Comparison of ENCODE assay signal across 3 cellular contexts in the genomic region with DNA sequence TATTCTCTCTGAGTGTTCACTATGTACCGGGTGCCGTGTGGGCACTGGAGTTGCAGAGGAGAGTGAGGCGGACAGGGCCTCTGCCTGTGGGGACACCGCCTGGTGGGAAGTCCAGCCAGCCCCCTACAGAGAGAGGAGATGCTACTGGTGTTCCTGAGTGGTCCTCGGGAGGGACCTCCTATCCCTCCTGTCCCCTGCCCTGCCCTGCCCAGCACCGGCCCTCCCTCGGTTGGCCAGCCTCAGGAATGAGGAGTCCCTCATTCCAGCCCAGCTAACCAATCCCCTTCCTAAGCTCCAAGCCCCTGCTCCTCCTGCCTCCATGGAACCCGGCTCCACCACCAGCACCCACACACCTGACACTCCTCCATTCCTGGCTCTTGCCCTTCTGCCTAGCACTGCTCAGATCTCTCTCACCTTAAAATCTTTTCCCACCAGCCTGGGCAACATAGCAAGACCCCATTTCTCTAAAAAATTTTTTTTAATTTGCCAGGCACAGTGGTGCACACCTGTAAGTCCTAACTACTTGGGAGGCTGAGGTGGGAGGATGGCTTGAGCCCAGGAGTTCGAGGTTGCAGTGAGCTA.
TF ChIP-seq lines count a peak whose summit lies in the region.

No MANE protein-coding gene starts in this region.

TF ChIP-seq in A549, 52 proteins besides CTCF, POLR2A, EP300 and RAD21:
- TF ChIP-seq RFX5 (IDR thresholded peaks at IDR 0.05) (no peak), MAFK (IDR thresholded peaks at IDR 0.05; ENCODE audit: partially characterized antibody) (no peak)

TF ChIP-seq in HEK293, 187 proteins besides CTCF, POLR2A, EP300 and RAD21:
- peak; percentile 4; the same call in 1 of the 2 replicates for TF ChIP-seq ZBTB48 (tag by site-specific recombination; IDR thresholded peaks at IDR 0.05)
- no peak for TF ChIP-seq ZNF558 (tag by site-specific recombination; IDR thresholded peaks at IDR 0.05)
- TF ChIP-seq ZNF658 (tag by site-specific recombination; IDR thresholded peaks at IDR 0.05): no peak
- TF ChIP-seq GLIS2 (tag by site-specific recombination; IDR thresholded peaks at IDR 0.05): 0 out of 2 replicates have a peak, but pooled peaks have one; percentile 8
- peak; percentile 98 for TF ChIP-seq ZNF121 (tag by site-specific recombination; IDR thresholded peaks at IDR 0.05)

TF ChIP-seq in HepG2, 621 proteins besides CTCF, POLR2A, EP300 and RAD21 (continues in another document):
- TF ChIP-seq NCOR1 (IDR thresholded peaks at IDR 0.05; ENCODE audit: borderline replicate concordance, low read length): no peak
- TF ChIP-seq, protein P1, sequence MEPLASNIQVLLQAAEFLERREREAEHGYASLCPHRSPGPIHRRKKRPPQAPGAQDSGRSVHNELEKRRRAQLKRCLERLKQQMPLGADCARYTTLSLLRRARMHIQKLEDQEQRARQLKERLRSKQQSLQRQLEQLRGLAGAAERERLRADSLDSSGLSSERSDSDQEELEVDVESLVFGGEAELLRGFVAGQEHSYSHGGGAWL (CRISPR knock-in tag; IDR thresholded peaks at IDR 0.05): no peak
- TF ChIP-seq, protein P2, sequence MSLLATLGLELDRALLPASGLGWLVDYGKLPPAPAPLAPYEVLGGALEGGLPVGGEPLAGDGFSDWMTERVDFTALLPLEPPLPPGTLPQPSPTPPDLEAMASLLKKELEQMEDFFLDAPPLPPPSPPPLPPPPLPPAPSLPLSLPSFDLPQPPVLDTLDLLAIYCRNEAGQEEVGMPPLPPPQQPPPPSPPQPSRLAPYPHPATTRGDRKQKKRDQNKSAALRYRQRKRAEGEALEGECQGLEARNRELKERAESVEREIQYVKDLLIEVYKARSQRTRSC (CRISPR knock-in tag; IDR thresholded peaks at IDR 0.05; ENCODE audit: low read depth): no peak
- TF ChIP-seq, protein P3, sequence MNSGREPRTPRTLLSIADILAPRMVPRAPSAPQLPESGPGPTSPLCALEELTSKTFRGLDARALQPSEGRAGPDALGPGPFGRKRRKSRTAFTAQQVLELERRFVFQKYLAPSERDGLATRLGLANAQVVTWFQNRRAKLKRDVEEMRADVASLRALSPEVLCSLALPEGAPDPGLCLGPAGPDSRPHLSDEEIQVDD (CRISPR knock-in tag; IDR thresholded peaks at IDR 0.05; ENCODE audit: borderline replicate concordance): no peak
- no peak for TF ChIP-seq CHCHD3 (CRISPR knock-in tag; IDR thresholded peaks at IDR 0.05)
- TF ChIP-seq RELA (CRISPR knock-in tag; IDR thresholded peaks at IDR 0.05): no peak
- TF ChIP-seq, protein P4, sequence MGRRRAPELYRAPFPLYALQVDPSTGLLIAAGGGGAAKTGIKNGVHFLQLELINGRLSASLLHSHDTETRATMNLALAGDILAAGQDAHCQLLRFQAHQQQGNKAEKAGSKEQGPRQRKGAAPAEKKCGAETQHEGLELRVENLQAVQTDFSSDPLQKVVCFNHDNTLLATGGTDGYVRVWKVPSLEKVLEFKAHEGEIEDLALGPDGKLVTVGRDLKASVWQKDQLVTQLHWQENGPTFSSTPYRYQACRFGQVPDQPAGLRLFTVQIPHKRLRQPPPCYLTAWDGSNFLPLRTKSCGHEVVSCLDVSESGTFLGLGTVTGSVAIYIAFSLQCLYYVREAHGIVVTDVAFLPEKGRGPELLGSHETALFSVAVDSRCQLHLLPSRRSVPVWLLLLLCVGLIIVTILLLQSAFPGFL (CRISPR knock-in tag; IDR thresholded peaks at IDR 0.05): no peak
- TF ChIP-seq HDAC6 (IDR thresholded peaks at IDR 0.05; ENCODE audit: low read depth, low read length): no peak
- no peak for TF ChIP-seq ZNF260 (CRISPR knock-in tag; IDR thresholded peaks at IDR 0.05; ENCODE audit: borderline replicate concordance, low read depth)
- TF ChIP-seq ZMYM3 (CRISPR knock-in tag; IDR thresholded peaks at IDR 0.05): peak; percentile 23; the same call in 1 of the 2 replicates
- TF ChIP-seq, protein P5, sequence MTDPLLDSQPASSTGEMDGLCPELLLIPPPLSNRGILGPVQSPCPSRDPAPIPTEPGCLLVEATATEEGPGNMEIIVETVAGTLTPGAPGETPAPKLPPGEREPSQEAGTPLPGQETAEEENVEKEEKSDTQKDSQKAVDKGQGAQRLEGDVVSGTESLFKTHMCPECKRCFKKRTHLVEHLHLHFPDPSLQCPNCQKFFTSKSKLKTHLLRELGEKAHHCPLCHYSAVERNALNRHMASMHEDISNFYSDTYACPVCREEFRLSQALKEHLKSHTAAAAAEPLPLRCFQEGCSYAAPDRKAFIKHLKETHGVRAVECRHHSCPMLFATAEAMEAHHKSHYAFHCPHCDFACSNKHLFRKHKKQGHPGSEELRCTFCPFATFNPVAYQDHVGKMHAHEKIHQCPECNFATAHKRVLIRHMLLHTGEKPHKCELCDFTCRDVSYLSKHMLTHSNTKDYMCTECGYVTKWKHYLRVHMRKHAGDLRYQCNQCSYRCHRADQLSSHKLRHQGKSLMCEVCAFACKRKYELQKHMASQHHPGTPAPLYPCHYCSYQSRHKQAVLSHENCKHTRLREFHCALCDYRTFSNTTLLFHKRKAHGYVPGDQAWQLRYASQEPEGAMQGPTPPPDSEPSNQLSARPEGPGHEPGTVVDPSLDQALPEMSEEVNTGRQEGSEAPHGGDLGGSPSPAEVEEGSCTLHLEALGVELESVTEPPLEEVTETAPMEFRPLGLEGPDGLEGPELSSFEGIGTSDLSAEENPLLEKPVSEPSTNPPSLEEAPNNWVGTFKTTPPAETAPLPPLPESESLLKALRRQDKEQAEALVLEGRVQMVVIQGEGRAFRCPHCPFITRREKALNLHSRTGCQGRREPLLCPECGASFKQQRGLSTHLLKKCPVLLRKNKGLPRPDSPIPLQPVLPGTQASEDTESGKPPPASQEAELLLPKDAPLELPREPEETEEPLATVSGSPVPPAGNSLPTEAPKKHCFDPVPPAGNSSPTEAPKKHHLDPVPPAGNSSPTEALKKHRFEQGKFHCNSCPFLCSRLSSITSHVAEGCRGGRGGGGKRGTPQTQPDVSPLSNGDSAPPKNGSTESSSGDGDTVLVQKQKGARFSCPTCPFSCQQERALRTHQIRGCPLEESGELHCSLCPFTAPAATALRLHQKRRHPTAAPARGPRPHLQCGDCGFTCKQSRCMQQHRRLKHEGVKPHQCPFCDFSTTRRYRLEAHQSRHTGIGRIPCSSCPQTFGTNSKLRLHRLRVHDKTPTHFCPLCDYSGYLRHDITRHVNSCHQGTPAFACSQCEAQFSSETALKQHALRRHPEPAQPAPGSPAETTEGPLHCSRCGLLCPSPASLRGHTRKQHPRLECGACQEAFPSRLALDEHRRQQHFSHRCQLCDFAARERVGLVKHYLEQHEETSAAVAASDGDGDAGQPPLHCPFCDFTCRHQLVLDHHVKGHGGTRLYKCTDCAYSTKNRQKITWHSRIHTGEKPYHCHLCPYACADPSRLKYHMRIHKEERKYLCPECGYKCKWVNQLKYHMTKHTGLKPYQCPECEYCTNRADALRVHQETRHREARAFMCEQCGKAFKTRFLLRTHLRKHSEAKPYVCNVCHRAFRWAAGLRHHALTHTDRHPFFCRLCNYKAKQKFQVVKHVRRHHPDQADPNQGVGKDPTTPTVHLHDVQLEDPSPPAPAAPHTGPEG (CRISPR knock-in tag; IDR thresholded peaks at IDR 0.05): no peak
- peak; percentile 39 for TF ChIP-seq AGO2 (optimal IDR thresholded peaks at IDR 0.05; ENCODE audit: low read depth, low read length)
- TF ChIP-seq TBL1XR1 (IDR thresholded peaks at IDR 0.05; ENCODE audit: borderline replicate concordance, low read length, partially characterized antibody): no peak
- peak; percentile 9; the same call in 1 of the 2 replicates for TF ChIP-seq PHF8 (CRISPR knock-in tag; IDR thresholded peaks at IDR 0.05)
- 0 out of 2 replicates have a peak, but pooled peaks have one; percentile 21 for TF ChIP-seq POLR2AphosphoS5 (IDR thresholded peaks at IDR 0.05; ENCODE audit: low read depth, low read length)
- no peak for TF ChIP-seq ZC3H13 (CRISPR knock-in tag; IDR thresholded peaks at IDR 0.05)
- no peak for TF ChIP-seq HDAC2 (CRISPR knock-in tag; IDR thresholded peaks at IDR 0.05)
- no peak for TF ChIP-seq CENPX (CRISPR knock-in tag; IDR thresholded peaks at IDR 0.05)
- no peak for TF ChIP-seq ATM (IDR thresholded peaks at IDR 0.05; ENCODE audit: borderline replicate concordance)
- TF ChIP-seq KLF9 (CRISPR knock-in tag; IDR thresholded peaks at IDR 0.05; ENCODE audit: low read depth): no peak
- no peak for TF ChIP-seq ZFP62 (CRISPR knock-in tag; IDR thresholded peaks at IDR 0.05)
- no peak for TF ChIP-seq SAP130 (CRISPR knock-in tag; IDR thresholded peaks at IDR 0.05; ENCODE audit: low read depth)
- TF ChIP-seq ZNF547 (CRISPR knock-in tag; IDR thresholded peaks at IDR 0.05): no peak
- TF ChIP-seq CAMTA2 (CRISPR knock-in tag; IDR thresholded peaks at IDR 0.05; ENCODE audit: borderline replicate concordance): 0 out of 2 replicates have a peak, but pooled peaks have one; percentile 41
- TF ChIP-seq TOE1 (CRISPR knock-in tag; IDR thresholded peaks at IDR 0.05): no peak
- no peak for TF ChIP-seq GLI4 (CRISPR knock-in tag; IDR thresholded peaks at IDR 0.05; ENCODE audit: borderline replicate concordance)
- TF ChIP-seq ZNF510 (CRISPR knock-in tag; IDR thresholded peaks at IDR 0.05; ENCODE audit: low read depth): no peak
- TF ChIP-seq, protein P6, sequence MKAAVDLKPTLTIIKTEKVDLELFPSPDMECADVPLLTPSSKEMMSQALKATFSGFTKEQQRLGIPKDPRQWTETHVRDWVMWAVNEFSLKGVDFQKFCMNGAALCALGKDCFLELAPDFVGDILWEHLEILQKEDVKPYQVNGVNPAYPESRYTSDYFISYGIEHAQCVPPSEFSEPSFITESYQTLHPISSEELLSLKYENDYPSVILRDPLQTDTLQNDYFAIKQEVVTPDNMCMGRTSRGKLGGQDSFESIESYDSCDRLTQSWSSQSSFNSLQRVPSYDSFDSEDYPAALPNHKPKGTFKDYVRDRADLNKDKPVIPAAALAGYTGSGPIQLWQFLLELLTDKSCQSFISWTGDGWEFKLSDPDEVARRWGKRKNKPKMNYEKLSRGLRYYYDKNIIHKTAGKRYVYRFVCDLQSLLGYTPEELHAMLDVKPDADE (CRISPR knock-in tag; IDR thresholded peaks at IDR 0.05): no peak
- TF ChIP-seq, protein P7, sequence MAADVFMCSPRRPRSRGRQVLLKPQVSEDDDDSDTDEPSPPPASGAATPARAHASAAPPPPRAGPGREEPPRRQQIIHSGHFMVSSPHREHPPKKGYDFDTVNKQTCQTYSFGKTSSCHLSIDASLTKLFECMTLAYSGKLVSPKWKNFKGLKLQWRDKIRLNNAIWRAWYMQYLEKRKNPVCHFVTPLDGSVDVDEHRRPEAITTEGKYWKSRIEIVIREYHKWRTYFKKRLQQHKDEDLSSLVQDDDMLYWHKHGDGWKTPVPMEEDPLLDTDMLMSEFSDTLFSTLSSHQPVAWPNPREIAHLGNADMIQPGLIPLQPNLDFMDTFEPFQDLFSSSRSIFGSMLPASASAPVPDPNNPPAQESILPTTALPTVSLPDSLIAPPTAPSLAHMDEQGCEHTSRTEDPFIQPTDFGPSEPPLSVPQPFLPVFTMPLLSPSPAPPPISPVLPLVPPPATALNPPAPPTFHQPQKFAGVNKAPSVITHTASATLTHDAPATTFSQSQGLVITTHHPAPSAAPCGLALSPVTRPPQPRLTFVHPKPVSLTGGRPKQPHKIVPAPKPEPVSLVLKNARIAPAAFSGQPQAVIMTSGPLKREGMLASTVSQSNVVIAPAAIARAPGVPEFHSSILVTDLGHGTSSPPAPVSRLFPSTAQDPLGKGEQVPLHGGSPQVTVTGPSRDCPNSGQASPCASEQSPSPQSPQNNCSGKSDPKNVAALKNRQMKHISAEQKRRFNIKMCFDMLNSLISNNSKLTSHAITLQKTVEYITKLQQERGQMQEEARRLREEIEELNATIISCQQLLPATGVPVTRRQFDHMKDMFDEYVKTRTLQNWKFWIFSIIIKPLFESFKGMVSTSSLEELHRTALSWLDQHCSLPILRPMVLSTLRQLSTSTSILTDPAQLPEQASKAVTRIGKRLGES (CRISPR knock-in tag; IDR thresholded peaks at IDR 0.05; ENCODE audit: borderline replicate concordance): no peak
- TF ChIP-seq GPBP1L1 (CRISPR knock-in tag; IDR thresholded peaks at IDR 0.05): no peak
- no peak for TF ChIP-seq ZBTB20 (CRISPR knock-in tag; IDR thresholded peaks at IDR 0.05; ENCODE audit: borderline replicate concordance, low read depth)
- TF ChIP-seq ZNF776 (CRISPR knock-in tag; IDR thresholded peaks at IDR 0.05): no peak
- peak; percentile 3; the same call in 1 of the 2 replicates for TF ChIP-seq FOSL2 (CRISPR knock-in tag; IDR thresholded peaks at IDR 0.05)
- no peak for TF ChIP-seq ZNF33B (CRISPR knock-in tag; IDR thresholded peaks at IDR 0.05)
- TF ChIP-seq ZNF296 (CRISPR knock-in tag; conservative IDR thresholded peaks at IDR 0.05): no peak
- peak; percentile 92 for TF ChIP-seq ZSCAN25 (CRISPR knock-in tag; IDR thresholded peaks at IDR 0.05)
- no peak for TF ChIP-seq ZZZ3 (CRISPR knock-in tag; IDR thresholded peaks at IDR 0.05; ENCODE audit: borderline replicate concordance)
- no peak for TF ChIP-seq NR2F6 (IDR thresholded peaks at IDR 0.05)
- 0 out of 2 replicates have a peak, but pooled peaks have one; percentile 10 for TF ChIP-seq NR2F6 (CRISPR knock-in tag; IDR thresholded peaks at IDR 0.05)
- TF ChIP-seq ZNF574 (CRISPR knock-in tag; IDR thresholded peaks at IDR 0.05): peak; percentile 64
- TF ChIP-seq, protein P8, sequence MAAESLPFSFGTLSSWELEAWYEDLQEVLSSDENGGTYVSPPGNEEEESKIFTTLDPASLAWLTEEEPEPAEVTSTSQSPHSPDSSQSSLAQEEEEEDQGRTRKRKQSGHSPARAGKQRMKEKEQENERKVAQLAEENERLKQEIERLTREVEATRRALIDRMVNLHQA (CRISPR knock-in tag; IDR thresholded peaks at IDR 0.05): no peak
- no peak for TF ChIP-seq FLYWCH1 (CRISPR knock-in tag; IDR thresholded peaks at IDR 0.05)
